ENCODE assay signal across 30 cellular contexts in genomic region chr4:15373363-15373762, GRCh38. TPM values are rescaled to one million over a fixed set of nuclear protein-coding genes. Genes with fewer than 3 reads are reported as not detected.
DNase-seq lines count a peak whose midpoint lies in the region; ATAC-seq, FAIRE-seq and TF ChIP-seq lines count a peak whose summit lies in the region.
"Had no signal": no experiment of that assay in that cellular context is flagged by ENCODE, and none has a peak within 500 bp of the region (broad histone marks: within the 10 kb centered on the region; RNA-seq: fewer than 3 reads in every experiment).

No MANE protein-coding gene starts in this region.

- H3K4me1 Mint-ChIP-seq in activated naive CD4-positive, alpha-beta T cell treated with anti-CD3 and anti-CD28 coated beads, Interleukin-2, amount 10 ng/mL, durations not matched to agents 7 days and 5 days = peaks cover 35% of the 10 kb centered on the region
- H3K4me1 Mint-ChIP-seq: central memory CD8-positive, alpha-beta T cell had no signal

- no peaks in the 10 kb centered on the region for H3K9me3 ChIP-seq in thoracic aorta
- H3K9me3 ChIP-seq: left lung, sigmoid colon, SJCRH30, tibial artery had no signal

- peak; percentile 73 to 89 for ATAC-seq in activated naive CD4-positive, alpha-beta T cell treated with anti-CD3 and anti-CD28 coated beads, Interleukin-2, amount 50 U/mL, for 72 hours
- no peak for ATAC-seq in thoracic aorta (ENCODE audit: insufficient number of reproducible peaks, low FRiP score, low read depth)
- ATAC-seq: left lung; naive thymus-derived CD4-positive, alpha-beta T cell had no signal

- TF ChIP-seq CTCF in fibroblast of mammary gland (conservative IDR thresholded peaks at IDR 0.05; ENCODE audit: control insufficient read depth, insufficient read depth, low read depth, low read length) (no peak), thoracic aorta (IDR thresholded peaks at IDR 0.05) (no peak)

- H3K27me3 Mint-ChIP-seq in activated naive CD4-positive, alpha-beta T cell treated with anti-CD3 and anti-CD28 coated beads, Interleukin-2, amount 10 ng/mL, durations not matched to agents 7 days and 5 days = no peaks in the 10 kb centered on the region
- H3K27me3 Mint-ChIP-seq: activated naive CD4-positive, alpha-beta T cell treated with anti-CD3 and anti-CD28 coated beads, Interleukin-2, amount 50 U/mL, for 24 hours; progenitor cell of endocrine pancreas had no signal

- peaks cover 28 to 81% of the 10 kb centered on the region in 2 donors for H3K4me1 ChIP-seq in thoracic aorta (ENCODE audit: control insufficient read depth in 1 of 2, low read depth in 2 of 2)

- H3K27me3 ChIP-seq in thoracic aorta (replicated peaks; ENCODE audit: insufficient read depth) = no peaks in the 10 kb centered on the region
- H3K27me3 ChIP-seq: left lung, sigmoid colon, SJCRH30, tibial artery had no signal

- no peak for FAIRE-seq in HTR-8/SVneo (lab: Jason Lieb, UNC)
- FAIRE-seq: G401.6, H54, RCC 7860 had no signal

- H3K27ac ChIP-seq in thoracic aorta (peak overlapping the region; percentile 25 to 39), substantia nigra (ENCODE audit: low read depth, low read length, poor library complexity, severe bottlenecking) (no peak overlapping the region)
- H3K27ac ChIP-seq: SJCRH30 had no signal

- no peak overlapping the region for H3K4me3 Mint-ChIP-seq in activated naive CD4-positive, alpha-beta T cell treated with anti-CD3 and anti-CD28 coated beads, Interleukin-2, amount 10 ng/mL, durations not matched to agents 7 days and 5 days
- H3K4me3 Mint-ChIP-seq: activated naive CD4-positive, alpha-beta T cell treated with anti-CD3 and anti-CD28 coated beads, Interleukin-2, amount 50 U/mL, for 24 hours; central memory CD8-positive, alpha-beta T cell; IgD-negative memory B cell; naive thymus-derived CD4-positive, alpha-beta T cell; T-cell had no signal

- H3K9me3 Mint-ChIP-seq in activated naive CD4-positive, alpha-beta T cell treated with anti-CD3 and anti-CD28 coated beads, Interleukin-2, amount 50 U/mL, for 72 hours = peaks cover 0 to 7% of the 10 kb centered on the region in 2 donors
- H3K9me3 Mint-ChIP-seq in activated naive CD4-positive, alpha-beta T cell treated with anti-CD3 and anti-CD28 coated beads, Interleukin-2, amount 10 ng/mL, durations not matched to agents 7 days and 5 days = no peaks in the 10 kb centered on the region
- H3K9me3 Mint-ChIP-seq: activated naive CD4-positive, alpha-beta T cell treated with anti-CD3 and anti-CD28 coated beads, Interleukin-2, amount 50 U/mL, for 24 hours; central memory CD8-positive, alpha-beta T cell; IgD-negative memory B cell had no signal

- no peak overlapping the region for H3K27ac Mint-ChIP-seq in activated naive CD4-positive, alpha-beta T cell treated with anti-CD3 and anti-CD28 coated beads, Interleukin-2, amount 50 U/mL, for 72 hours
- H3K27ac Mint-ChIP-seq in activated naive CD4-positive, alpha-beta T cell treated with anti-CD3 and anti-CD28 coated beads, Interleukin-2, amount 10 ng/mL, durations not matched to agents 7 days and 5 days = no peak overlapping the region
- H3K27ac Mint-ChIP-seq: activated naive CD4-positive, alpha-beta T cell treated with anti-CD3 and anti-CD28 coated beads, Interleukin-2, amount 50 U/mL, for 24 hours; IgD-negative memory B cell; progenitor cell of endocrine pancreas; T-cell had no signal

- no peaks in the 10 kb centered on the region for H3K36me3 Mint-ChIP-seq in activated naive CD4-positive, alpha-beta T cell treated with anti-CD3 and anti-CD28 coated beads, Interleukin-2, amount 50 U/mL, for 72 hours
- no peaks in the 10 kb centered on the region for H3K36me3 Mint-ChIP-seq in activated naive CD4-positive, alpha-beta T cell treated with anti-CD3 and anti-CD28 coated beads, Interleukin-2, amount 10 ng/mL, durations not matched to agents 7 days and 5 days
- H3K36me3 Mint-ChIP-seq: naive thymus-derived CD4-positive, alpha-beta T cell; T-cell had no signal

- DNase-seq in activated naive CD4-positive, alpha-beta T cell treated with anti-CD3 and anti-CD28 coated beads, Interleukin-2, amount 50 U/mL, for 72 hours (ENCODE audit: low spot score in 2 of 2) = no peak
- no peak for DNase-seq in activated naive CD4-positive, alpha-beta T cell treated with anti-CD3 and anti-CD28 coated beads, Interleukin-2, amount 10 ng/mL, durations not matched to agents 7 days and 5 days
- DNase-seq in RPMI7951 (ENCODE audit: low read depth) (peak; percentile 70), fibroblast of mammary gland (ENCODE audit: low read depth) (peak; percentile 47), thoracic aorta (ENCODE audit: low spot score) (no peak), HTR-8/SVneo (ENCODE audit: insufficient read length, low spot score) (no peak), substantia nigra (lab: John Stamatoyannopoulos, UW) (no peak)
- DNase-seq: ACHN; activated CD8-positive, alpha-beta memory T cell treated with anti-CD3 and anti-CD28 coated beads for 24 hours; activated T-cell treated with anti-CD3 and anti-CD28 coated beads, Interleukin-2, amount 50 U/mL, for 48 hours; aorta; dermis blood vessel endothelial cell; left lung; NCI-H1092 treated with DMSO at 0.1 percent for 48 hours; NCI-H2029; NCI-H524 treated with DMSO at 0.1 percent for 48 hours; sigmoid colon; SJCRH30; stimulated activated naive CD4-positive, alpha-beta T cell; T-cell had no signal

- H3K4me3 ChIP-seq in fibroblast of mammary gland (ENCODE audit: control insufficient read depth, low read depth, low read length) (no peak overlapping the region), thoracic aorta (no peak overlapping the region)
- H3K4me3 ChIP-seq: left lung, sigmoid colon, SJCRH30, tibial artery had no signal

- CTCF ChIA-PET in activated naive CD4-positive, alpha-beta T cell treated with anti-CD3 and anti-CD28 coated beads, Interleukin-2, amount 10 ng/mL, durations not matched to agents 7 days and 5 days (lab: Charles Lee) = no interaction called here

- no peaks in the 10 kb centered on the region for H3K36me3 ChIP-seq in thoracic aorta
- H3K36me3 ChIP-seq: left lung, sigmoid colon, SJCRH30, tibial artery had no signal

RNA-seq across cellular contexts. Expression of gene C1QTNF7, which starts 54.5 kb away (rescaled TPM):
- total RNA-seq in activated naive CD4-positive, alpha-beta T cell treated with anti-CD3 and anti-CD28 coated beads, Interleukin-2, amount 50 U/mL, for 72 hours = not detected
- not detected in 2 replicates for total RNA-seq in RPMI7951 (2014; rRNA removed; shearing (Covaris generic))
- total RNA-seq in thoracic aorta = 10 to 100 TPM; 18.2 to 24.0 TPM
- total RNA-seq: dermis blood vessel endothelial cell, glomerular endothelial cell, progenitor cell of endocrine pancreas, SJCRH30, T-cell had no signal

Comparison
In these comparisons a context has a peak if more than half of its experiments do, and no peak if none do; other contexts are left out.
1. DNase-seq: peak in RPMI7951 (single experiment) and fibroblast of mammary gland (single experiment); none in activated naive CD4-positive, alpha-beta T cell treated with anti-CD3 and anti-CD28 coated beads, Interleukin-2, amount 50 U/mL, for 72 hours (0 of 2), activated naive CD4-positive, alpha-beta T cell treated with anti-CD3 and anti-CD28 coated beads, Interleukin-2, amount 10 ng/mL, durations not matched to agents 7 days and 5 days (single experiment), thoracic aorta (single experiment), HTR-8/SVneo (single experiment) and substantia nigra (0 of 49).
2. RNA of gene C1QTNF7, which starts 54.5 kb away (total RNA-seq): 18.2 to 24.0 TPM in thoracic aorta; not detected in activated naive CD4-positive, alpha-beta T cell treated with anti-CD3 and anti-CD28 coated beads, Interleukin-2, amount 50 U/mL, for 72 hours and not detected in RPMI7951; every median in the first group is over 10 times any median in the second.